Comparison of ENCODE assay signal across 1 cellular context in the genomic region with DNA sequence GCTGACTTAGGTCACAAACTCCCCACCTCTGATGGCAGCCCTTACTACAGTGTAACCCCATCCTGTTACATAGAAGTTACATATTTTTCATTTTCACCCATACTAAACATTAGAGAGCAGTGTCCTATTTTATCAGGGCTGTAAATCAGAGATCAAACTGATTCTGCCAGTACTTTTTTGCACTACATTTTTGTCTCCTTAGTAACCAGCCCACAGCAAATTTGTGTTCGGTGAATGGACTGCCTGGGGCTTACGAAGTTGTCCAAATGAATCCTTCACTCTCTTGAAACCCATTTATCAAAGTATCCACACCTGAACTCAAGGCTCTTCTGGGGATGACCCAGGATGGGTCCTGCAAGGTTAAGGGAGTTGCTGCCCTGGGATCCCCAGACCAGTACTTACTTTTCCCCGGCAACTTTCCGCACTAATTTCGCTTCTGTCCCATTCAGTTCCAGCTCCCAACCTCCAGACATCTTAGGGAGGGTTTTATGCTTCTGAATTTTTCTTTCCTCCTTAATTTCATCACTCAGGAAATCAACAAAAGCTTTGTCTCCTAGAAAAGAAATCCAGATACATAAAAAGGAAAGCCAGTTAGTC.
TF ChIP-seq lines count a peak whose summit lies in the region.

No MANE protein-coding gene starts in this region.

TF ChIP-seq in K562, 482 proteins besides CTCF, POLR2A, EP300 and RAD21 (continued from another document):
- TF ChIP-seq, protein P1, sequence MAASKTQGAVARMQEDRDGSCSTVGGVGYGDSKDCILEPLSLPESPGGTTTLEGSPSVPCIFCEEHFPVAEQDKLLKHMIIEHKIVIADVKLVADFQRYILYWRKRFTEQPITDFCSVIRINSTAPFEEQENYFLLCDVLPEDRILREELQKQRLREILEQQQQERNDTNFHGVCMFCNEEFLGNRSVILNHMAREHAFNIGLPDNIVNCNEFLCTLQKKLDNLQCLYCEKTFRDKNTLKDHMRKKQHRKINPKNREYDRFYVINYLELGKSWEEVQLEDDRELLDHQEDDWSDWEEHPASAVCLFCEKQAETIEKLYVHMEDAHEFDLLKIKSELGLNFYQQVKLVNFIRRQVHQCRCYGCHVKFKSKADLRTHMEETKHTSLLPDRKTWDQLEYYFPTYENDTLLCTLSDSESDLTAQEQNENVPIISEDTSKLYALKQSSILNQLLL (CRISPR knock-in tag; IDR thresholded peaks at IDR 0.05; ENCODE audit: borderline replicate concordance) = no peak
- TF ChIP-seq RBFOX2 (IDR thresholded peaks at IDR 0.05; ENCODE audit: low read depth, low read length) (no peak), SP1 (CRISPR knock-in tag; IDR thresholded peaks at IDR 0.05) (no peak), ZNF212 (CRISPR knock-in tag; IDR thresholded peaks at IDR 0.05) (no peak)
